ENCODE assay signal across 20 cellular contexts in genomic region chr10:70341016-70341415, GRCh38. TPM values are rescaled to one million over a fixed set of nuclear protein-coding genes. Genes with fewer than 3 reads are reported as not detected.
"Had no signal": no experiment of that assay in that cellular context is flagged by ENCODE, and none has a peak within 500 bp of the region (broad histone marks: within the 10 kb centered on the region; RNA-seq: fewer than 3 reads in every experiment).

No MANE protein-coding gene starts in this region.

- ATAC-seq: activated CD8-positive, alpha-beta T cell treated with anti-CD3 and anti-CD28 coated beads for 36 hours; activated T-cell treated with anti-CD3 and anti-CD28 coated beads, Interleukin-2, amount 50 U/mL, for 72 hours; natural killer cell; WTC11 had no signal

- H3K4me3 ChIP-seq: esophagus muscularis mucosa, left ventricle myocardium inferior, sigmoid colon, stomach, thoracic aorta had no signal

- H3K27me3 ChIP-seq: esophagus muscularis mucosa, neutrophil, sigmoid colon, stomach had no signal

- H3K36me3 ChIP-seq: neutrophil, thoracic aorta had no signal

- H3K27ac ChIP-seq: esophagus muscularis mucosa, left ventricle myocardium inferior, neutrophil, parathyroid adenoma, sigmoid colon, stomach, thoracic aorta had no signal

- DNase-seq: activated CD4-positive, alpha-beta T cell treated with anti-CD3 and anti-CD28 coated beads for 48 hours; activated CD8-positive, alpha-beta memory T cell treated with anti-CD3 and anti-CD28 coated beads, Interleukin-2, amount 50 U/mL, for 4 hours; activated CD8-positive, alpha-beta T cell treated with anti-CD3 and anti-CD28 coated beads for 36 hours; activated gamma-delta T cell; activated T-cell treated with anti-CD3 and anti-CD28 coated beads, Interleukin-2, amount 50 U/mL, for 72 hours; amniotic stem cell; cortex of kidney; effector CD4-positive, alpha-beta T cell; hypothalamus; left ventricle myocardium inferior; natural killer cell; stimulated activated CD4-positive, alpha-beta T cell treated with anti-CD3 and anti-CD28 coated beads, Interleukin-2, amount 100 ng/mL, for 24 hours; stomach had no signal

RNA-seq across cellular contexts. Expression of gene NPFFR1, which starts 57.2 kb away (rescaled TPM):
- total RNA-seq: activated CD8-positive, alpha-beta T cell treated with anti-CD3 and anti-CD28 coated beads for 36 hours; esophagus muscularis mucosa; fibroblast of villous mesenchyme; left ventricle myocardium inferior had no signal
